21 cellular contexts compared by ENCODE assay signal in genomic region chr5:32490972-32491557, GRCh38.
"Had no signal": no experiment of that assay in that cellular context is flagged by ENCODE, and none has a peak within 500 bp of the region (broad histone marks: within the 10 kb centered on the region; RNA-seq: fewer than 3 reads in every experiment).

No MANE protein-coding gene starts in this region.

- H3K36me3 Mint-ChIP-seq: natural killer cell; stimulated activated effector memory CD8-positive, alpha-beta T cell treated with anti-CD3 and anti-CD28 coated beads, Interleukin-12 subunit alpha, Interleukin-12 subunit beta, amount 100 ng/mL, for 72 hours had no signal

- H3K27me3 ChIP-seq: esophagus squamous epithelium, heart left ventricle, right atrium auricular region, sigmoid colon, stomach, thyroid gland had no signal

- DNase-seq: cortex of kidney; effector memory CD8-positive, alpha-beta T cell; erythroblast; esophagus squamous epithelium; heart left ventricle; hippocampal formation; left cardiac atrium; left ventricle myocardium inferior; lower lobe of right lung; natural killer cell; sigmoid colon; stimulated activated CD4-positive, alpha-beta T cell treated with anti-CD3 and anti-CD28 coated beads, Interleukin-2, amount 100 ng/mL, for 24 hours; stimulated activated CD4-positive, alpha-beta T cell treated with anti-CD3 and anti-CD28 coated beads, Interleukin-4, amount 100 ng/mL, for 24 hours; stimulated activated naive CD4-positive, alpha-beta T cell treated with Interleukin-2 at 50 U/mL for 16 hours; stomach; thyroid gland; trophoblast cell had no signal

- H3K36me3 ChIP-seq: esophagus squamous epithelium, heart left ventricle, left ventricle myocardium inferior, lower lobe of right lung, prostate gland, right atrium auricular region, sigmoid colon, stomach, thyroid gland had no signal

- H3K4me1 Mint-ChIP-seq: natural killer cell; stimulated activated effector memory CD8-positive, alpha-beta T cell treated with anti-CD3 and anti-CD28 coated beads, Interleukin-12 subunit alpha, Interleukin-12 subunit beta, amount 100 ng/mL, for 72 hours had no signal

- H3K27ac Mint-ChIP-seq: effector memory CD8-positive, alpha-beta T cell; natural killer cell; stimulated activated effector memory CD8-positive, alpha-beta T cell treated with anti-CD3 and anti-CD28 coated beads, Interleukin-12 subunit alpha, Interleukin-12 subunit beta, amount 100 ng/mL, for 72 hours had no signal

- H3K9me3 ChIP-seq: esophagus squamous epithelium, heart left ventricle, left ventricle myocardium inferior, lower lobe of right lung, prostate gland, right atrium auricular region, sigmoid colon, stomach, thyroid gland had no signal

- H3K27ac ChIP-seq: esophagus squamous epithelium, heart left ventricle, left ventricle myocardium inferior, lower lobe of right lung, prostate gland, right atrium auricular region, stomach, thyroid gland had no signal

- H3K4me1 ChIP-seq: prostate gland, thyroid gland had no signal

- H3K4me3 Mint-ChIP-seq: effector memory CD8-positive, alpha-beta T cell; natural killer cell; neural crest cell; stimulated activated effector memory CD8-positive, alpha-beta T cell treated with anti-CD3 and anti-CD28 coated beads, Interleukin-12 subunit alpha, Interleukin-12 subunit beta, amount 100 ng/mL, for 72 hours had no signal

- H3K4me3 ChIP-seq: esophagus squamous epithelium, heart left ventricle, left ventricle myocardium inferior, lower lobe of right lung, prostate gland, right atrium auricular region, sigmoid colon, stomach, thyroid gland had no signal

- H3K27me3 Mint-ChIP-seq: effector memory CD8-positive, alpha-beta T cell had no signal

- ATAC-seq: effector memory CD8-positive, alpha-beta T cell; left cardiac atrium; lower lobe of right lung; natural killer cell; stimulated activated effector memory CD8-positive, alpha-beta T cell treated with anti-CD3 and anti-CD28 coated beads, Interleukin-12 subunit alpha, Interleukin-12 subunit beta, amount 100 ng/mL, for 72 hours had no signal

- H3K9me3 Mint-ChIP-seq: effector memory CD8-positive, alpha-beta T cell; natural killer cell; neural crest cell; stimulated activated effector memory CD8-positive, alpha-beta T cell treated with anti-CD3 and anti-CD28 coated beads, Interleukin-12 subunit alpha, Interleukin-12 subunit beta, amount 100 ng/mL, for 72 hours had no signal
